In the genomic region with DNA sequence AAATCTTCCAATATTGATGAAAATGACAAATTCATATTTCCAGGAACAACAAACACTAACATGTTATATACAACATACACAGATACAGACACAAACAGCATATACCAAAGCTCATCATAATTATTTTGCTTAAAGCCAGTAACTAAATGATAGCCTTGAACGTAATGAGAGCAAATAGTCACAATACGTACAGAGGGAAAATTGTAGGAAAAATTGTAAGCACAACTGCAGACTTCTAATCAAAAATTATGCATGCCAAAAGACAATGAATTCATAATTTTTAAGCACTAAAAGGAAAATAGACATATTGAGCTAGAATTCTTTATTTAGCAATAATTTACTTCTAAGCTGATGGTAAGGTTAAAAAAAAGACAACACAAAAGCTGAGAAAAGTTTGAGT, we compare ENCODE assay signal across 7 cellular contexts.
"Had no signal": no experiment of that assay in that cellular context is flagged by ENCODE, and none has a peak within 500 bp of the region (broad histone marks: within the 10 kb centered on the region; RNA-seq: fewer than 3 reads in every experiment).

No MANE protein-coding gene starts in this region.

- H3K27ac ChIP-seq: HL-60 had no signal

- ATAC-seq: GM23338, K562 had no signal

- H3K27ac Mint-ChIP-seq: GM23338, H9, HFFc6 had no signal

- H2AFZ ChIP-seq: GM23338 had no signal

- H3K4me3 ChIP-seq: GM23338, K562 had no signal

- H3K4me3 Mint-ChIP-seq: GM23338, H9, HFFc6 had no signal

- H3K4me2 ChIP-seq: GM23338 had no signal

- DNase-seq: H9, HCEC 1CT, HFFc6, IMR-90 had no signal
